Comparison of ENCODE assay signal across 16 cellular contexts in the genomic region with DNA sequence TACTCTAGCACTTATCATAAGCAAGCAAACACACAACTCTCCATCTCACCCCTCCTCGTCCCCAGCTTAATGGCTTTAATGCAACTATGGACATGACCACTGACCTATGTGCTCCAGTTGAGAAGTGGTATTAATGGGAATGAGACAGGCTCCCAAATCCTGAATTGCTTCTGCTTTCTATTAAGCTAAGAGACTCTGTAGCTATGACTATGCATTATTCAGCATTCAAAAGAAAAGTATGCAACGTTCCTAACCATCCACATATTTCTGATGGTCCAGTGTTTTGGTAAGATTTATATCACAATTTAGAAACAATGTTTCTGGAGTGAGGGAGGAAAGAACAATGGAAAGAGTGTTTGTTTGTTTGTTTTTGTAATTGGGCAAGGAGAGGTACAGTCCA.
"Had no signal": no experiment of that assay in that cellular context is flagged by ENCODE, and none has a peak within 500 bp of the region (broad histone marks: within the 10 kb centered on the region; RNA-seq: fewer than 3 reads in every experiment).

No MANE protein-coding gene starts in this region.

- DNase-seq: activated B cell treated with CpG ODN at 0.5 μM for 24 hours; activated CD4-positive, alpha-beta T cell treated with anti-CD3 and anti-CD28 coated beads, Interleukin-2, amount 50 U/mL, for 1 hour; activated CD8-positive, alpha-beta T cell treated with anti-CD3 and anti-CD28 coated beads for 36 hours; activated naive CD8-positive, alpha-beta T cell treated with anti-CD3 and anti-CD28 coated beads, Interleukin-2, amount 50 U/mL, for 24 hours; activated T-cell treated with anti-CD3 and anti-CD28 coated beads, Interleukin-2, amount 50 U/mL, for 48 hours; effector CD8-positive, alpha-beta T cell; gastrocnemius medialis; glutamatergic neuron; left lung; mesendoderm; stimulated activated CD4-positive, alpha-beta T cell treated with anti-CD3 and anti-CD28 coated beads, Interleukin-4, amount 100 ng/mL, for 24 hours; trophoblast cell; uterus had no signal

- H3K27ac ChIP-seq: gastrocnemius medialis, left lung, thoracic aorta, uterus had no signal

- H3K4me1 ChIP-seq: gastrocnemius medialis, left lung, uterus had no signal

- H3K36me3 ChIP-seq: gastrocnemius medialis, left lung, thoracic aorta, uterus had no signal

- H3K4me3 ChIP-seq: gastrocnemius medialis, left lung, lung, skin epidermis, thoracic aorta, uterus had no signal

- H3K9me3 ChIP-seq: gastrocnemius medialis, thoracic aorta, uterus had no signal

- H3K27me3 ChIP-seq: gastrocnemius medialis, uterus had no signal
